Comparison of ENCODE assay signal across 1 cellular context in the genomic region with DNA sequence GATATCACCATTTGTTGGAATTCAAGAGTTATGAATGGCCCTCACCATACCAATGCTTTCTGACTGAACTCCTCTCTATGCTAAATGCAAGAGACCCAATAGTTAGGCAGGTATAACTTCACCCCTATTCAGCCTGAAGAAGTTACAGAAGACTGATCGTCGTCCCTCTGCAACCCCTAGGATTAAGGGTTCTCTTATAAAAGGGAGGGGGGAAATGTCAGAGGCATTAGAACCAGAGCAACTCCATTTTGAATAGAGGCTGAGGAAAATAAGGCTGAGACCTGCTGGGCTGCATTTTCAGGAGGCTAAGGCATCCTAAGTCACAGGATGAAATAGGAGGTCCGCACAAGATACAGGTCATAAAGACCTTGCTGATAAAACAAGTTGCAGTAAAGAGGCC.
A peak's percentile ranks its signal among the peaks of the same experiment; 100 is the strongest.
TF ChIP-seq lines count a peak whose summit lies in the region.

No MANE protein-coding gene starts in this region.

TF ChIP-seq in SK-N-SH treated with all-trans-retinoic acid at 6 μM for 48 hours, 23 proteins besides CTCF, POLR2A, EP300 and RAD21 (continued from another document):
- no peak for TF ChIP-seq CREB5 (CRISPR knock-in tag; IDR thresholded peaks at IDR 0.05; ENCODE audit: low read depth)
- no peak for TF ChIP-seq ARNTL (CRISPR knock-in tag; IDR thresholded peaks at IDR 0.05; ENCODE audit: borderline replicate concordance, low read depth)
- TF ChIP-seq ZNF70 (CRISPR knock-in tag; IDR thresholded peaks at IDR 0.05) = peak; percentile 33; the same call in 1 of the 2 replicates
- TF ChIP-seq CSRNP3 (CRISPR knock-in tag; IDR thresholded peaks at IDR 0.05) = no peak
- no peak for TF ChIP-seq ZNF565 (CRISPR knock-in tag; conservative IDR thresholded peaks at IDR 0.05; ENCODE audit: low read depth)
- TF ChIP-seq PATZ1 (CRISPR knock-in tag; IDR thresholded peaks at IDR 0.05; ENCODE audit: borderline replicate concordance) = no peak
- no peak for TF ChIP-seq OSR1 (CRISPR knock-in tag; IDR thresholded peaks at IDR 0.05)
- TF ChIP-seq, protein P1, sequence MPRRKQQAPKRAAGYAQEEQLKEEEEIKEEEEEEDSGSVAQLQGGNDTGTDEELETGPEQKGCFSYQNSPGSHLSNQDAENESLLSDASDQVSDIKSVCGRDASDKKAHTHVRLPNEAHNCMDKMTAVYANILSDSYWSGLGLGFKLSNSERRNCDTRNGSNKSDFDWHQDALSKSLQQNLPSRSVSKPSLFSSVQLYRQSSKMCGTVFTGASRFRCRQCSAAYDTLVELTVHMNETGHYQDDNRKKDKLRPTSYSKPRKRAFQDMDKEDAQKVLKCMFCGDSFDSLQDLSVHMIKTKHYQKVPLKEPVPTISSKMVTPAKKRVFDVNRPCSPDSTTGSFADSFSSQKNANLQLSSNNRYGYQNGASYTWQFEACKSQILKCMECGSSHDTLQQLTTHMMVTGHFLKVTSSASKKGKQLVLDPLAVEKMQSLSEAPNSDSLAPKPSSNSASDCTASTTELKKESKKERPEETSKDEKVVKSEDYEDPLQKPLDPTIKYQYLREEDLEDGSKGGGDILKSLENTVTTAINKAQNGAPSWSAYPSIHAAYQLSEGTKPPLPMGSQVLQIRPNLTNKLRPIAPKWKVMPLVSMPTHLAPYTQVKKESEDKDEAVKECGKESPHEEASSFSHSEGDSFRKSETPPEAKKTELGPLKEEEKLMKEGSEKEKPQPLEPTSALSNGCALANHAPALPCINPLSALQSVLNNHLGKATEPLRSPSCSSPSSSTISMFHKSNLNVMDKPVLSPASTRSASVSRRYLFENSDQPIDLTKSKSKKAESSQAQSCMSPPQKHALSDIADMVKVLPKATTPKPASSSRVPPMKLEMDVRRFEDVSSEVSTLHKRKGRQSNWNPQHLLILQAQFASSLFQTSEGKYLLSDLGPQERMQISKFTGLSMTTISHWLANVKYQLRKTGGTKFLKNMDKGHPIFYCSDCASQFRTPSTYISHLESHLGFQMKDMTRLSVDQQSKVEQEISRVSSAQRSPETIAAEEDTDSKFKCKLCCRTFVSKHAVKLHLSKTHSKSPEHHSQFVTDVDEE (CRISPR knock-in tag; IDR thresholded peaks at IDR 0.05) = peak; percentile 42; the same call in 1 of the 2 replicates
- TF ChIP-seq ZFP3 (CRISPR knock-in tag; IDR thresholded peaks at IDR 0.05) = peak; percentile 80; the same call in 1 of the 2 replicates
- TF ChIP-seq RARB (CRISPR knock-in tag; IDR thresholded peaks at IDR 0.05) = no peak
- no peak for TF ChIP-seq PPARA (CRISPR knock-in tag; IDR thresholded peaks at IDR 0.05; ENCODE audit: borderline replicate concordance)
- TF ChIP-seq ZNF8 (CRISPR knock-in tag; IDR thresholded peaks at IDR 0.05) = peak; percentile 31; the same call in 1 of the 2 replicates
- no peak for TF ChIP-seq ZC3H10 (CRISPR knock-in tag; IDR thresholded peaks at IDR 0.05)
- TF ChIP-seq, protein P2, sequence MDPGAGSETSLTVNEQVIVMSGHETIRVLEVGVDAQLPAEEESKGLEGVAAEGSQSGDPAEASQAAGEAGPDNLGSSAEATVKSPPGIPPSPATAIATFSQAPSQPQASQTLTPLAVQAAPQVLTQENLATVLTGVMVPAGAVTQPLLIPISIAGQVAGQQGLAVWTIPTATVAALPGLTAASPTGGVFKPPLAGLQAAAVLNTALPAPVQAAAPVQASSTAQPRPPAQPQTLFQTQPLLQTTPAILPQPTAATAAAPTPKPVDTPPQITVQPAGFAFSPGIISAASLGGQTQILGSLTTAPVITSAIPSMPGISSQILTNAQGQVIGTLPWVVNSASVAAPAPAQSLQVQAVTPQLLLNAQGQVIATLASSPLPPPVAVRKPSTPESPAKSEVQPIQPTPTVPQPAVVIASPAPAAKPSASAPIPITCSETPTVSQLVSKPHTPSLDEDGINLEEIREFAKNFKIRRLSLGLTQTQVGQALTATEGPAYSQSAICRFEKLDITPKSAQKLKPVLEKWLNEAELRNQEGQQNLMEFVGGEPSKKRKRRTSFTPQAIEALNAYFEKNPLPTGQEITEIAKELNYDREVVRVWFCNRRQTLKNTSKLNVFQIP (CRISPR knock-in tag; IDR thresholded peaks at IDR 0.05; ENCODE audit: borderline replicate concordance, low read depth) = peak; percentile 71; the same call in 1 of the 2 replicates
- TF ChIP-seq ISL1 (CRISPR knock-in tag; IDR thresholded peaks at IDR 0.05) = 0 out of 2 replicates have a peak, but pooled peaks have one; percentile 56
- TF ChIP-seq TCF4 (CRISPR knock-in tag; IDR thresholded peaks at IDR 0.05; ENCODE audit: borderline replicate concordance) = no peak
